Comparison of ENCODE assay signal across 16 cellular contexts in genomic region chr15:58830556-58830955, GRCh38.
"Had no signal": no experiment of that assay in that cellular context is flagged by ENCODE, and none has a peak within 500 bp of the region (broad histone marks: within the 10 kb centered on the region; RNA-seq: fewer than 3 reads in every experiment).

No MANE protein-coding gene starts in this region.

- H3K27me3 Mint-ChIP-seq: naive thymus-derived CD4-positive, alpha-beta T cell; stimulated activated naive B cell treated with anti-CD40 and anti-IgM and Interleukin-4, amounts not matched to agents 10 μg/mL and 1 μg/mL and 100 μg/mL, for 72 hours had no signal

- H3K27ac Mint-ChIP-seq: naive thymus-derived CD4-positive, alpha-beta T cell; stimulated activated naive B cell treated with anti-CD40 and anti-IgM and Interleukin-4, amounts not matched to agents 10 μg/mL and 1 μg/mL and 100 μg/mL, for 72 hours had no signal

- ATAC-seq: heart left ventricle; mucosa of descending colon; naive thymus-derived CD4-positive, alpha-beta T cell; pancreas; SK-N-SH treated with all-trans-retinoic acid at 6 μM for 48 hours; stimulated activated naive B cell treated with anti-CD40 and anti-IgM and Interleukin-4, amounts not matched to agents 10 μg/mL and 1 μg/mL and 100 μg/mL, for 72 hours had no signal

- H3K27me3 ChIP-seq: ascending aorta, breast epithelium, heart left ventricle, pancreas, transverse colon had no signal

- H3K4me1 ChIP-seq: ascending aorta, breast epithelium, pancreas, transverse colon had no signal

- H3K27ac ChIP-seq: ascending aorta, breast epithelium, heart left ventricle, pancreas, transverse colon had no signal

- H3K36me3 ChIP-seq: breast epithelium, pancreas had no signal

- H3K9me3 ChIP-seq: ascending aorta, breast epithelium, heart left ventricle, mucosa of descending colon, pancreas, transverse colon had no signal

- H3K4me3 ChIP-seq: ascending aorta, breast epithelium, heart left ventricle, mucosa of descending colon, pancreas, skin epidermis, transverse colon had no signal

- DNase-seq: activated CD4-positive, alpha-beta T cell treated with anti-CD3 and anti-CD28 coated beads for 1 hour; activated CD4-positive, alpha-beta T cell treated with anti-CD3 and anti-CD28 coated beads, Interleukin-2, amount 50 U/mL, for 4 hours; activated naive CD4-positive, alpha-beta T cell treated with Interleukin-2 at 50 U/mL for 16 hours; activated T-cell treated with anti-CD3 and anti-CD28 coated beads for 4 hours; heart left ventricle; mucosa of descending colon; naive thymus-derived CD4-positive, alpha-beta T cell; pancreas; stimulated activated CD4-positive, alpha-beta T cell treated with anti-CD3 and anti-CD28 coated beads, Interleukin-15, amount 100 ng/mL, for 24 hours; stimulated activated CD4-positive, alpha-beta T cell treated with anti-CD3 and anti-CD28 coated beads, Interleukin-4, amount 100 ng/mL, for 1 hour; stimulated activated naive B cell treated with anti-CD40 and anti-IgM and Interleukin-4, amounts not matched to agents 10 μg/mL and 1 μg/mL and 100 μg/mL, for 72 hours; transverse colon had no signal

- H3K9me3 Mint-ChIP-seq: naive thymus-derived CD4-positive, alpha-beta T cell; stimulated activated naive B cell treated with anti-CD40 and anti-IgM and Interleukin-4, amounts not matched to agents 10 μg/mL and 1 μg/mL and 100 μg/mL, for 72 hours had no signal

- H3K4me3 Mint-ChIP-seq: naive thymus-derived CD4-positive, alpha-beta T cell; stimulated activated naive B cell treated with anti-CD40 and anti-IgM and Interleukin-4, amounts not matched to agents 10 μg/mL and 1 μg/mL and 100 μg/mL, for 72 hours had no signal
